ENCODE assay signal across 37 cellular contexts in the genomic region with DNA sequence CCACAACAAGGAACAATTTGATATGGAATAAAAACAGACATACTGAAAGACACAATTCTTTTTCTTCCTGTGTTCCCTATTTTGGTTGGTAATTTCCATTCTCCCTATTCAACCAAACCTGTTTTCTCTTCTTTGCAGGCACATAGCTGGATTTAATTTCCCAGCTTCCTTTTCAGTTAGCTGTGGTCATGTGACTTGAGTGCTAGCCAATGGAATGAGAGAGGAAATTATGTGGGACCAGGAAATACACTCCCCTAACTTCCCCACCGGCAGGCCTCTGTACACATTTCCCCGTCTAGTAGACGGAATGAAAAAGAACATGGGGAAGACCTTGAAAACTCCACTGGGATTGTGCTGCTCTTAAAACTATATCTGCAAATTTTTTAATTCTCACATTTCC.
DNase-seq lines count a peak whose midpoint lies in the region; ATAC-seq, FAIRE-seq and TF ChIP-seq lines count a peak whose summit lies in the region.
"Had no signal": no experiment of that assay in that cellular context is flagged by ENCODE, and none has a peak within 500 bp of the region (broad histone marks: within the 10 kb centered on the region; RNA-seq: fewer than 3 reads in every experiment).

No MANE protein-coding gene starts in this region.

- H4K20me1 ChIP-seq in K562 (replicated peaks; ENCODE audit: control insufficient read depth, insufficient read depth, low read length) (no peaks in the 10 kb centered on the region), MM.1S (ENCODE audit: insufficient read depth, low read length) (no peaks in the 10 kb centered on the region)
- H4K20me1 ChIP-seq: BLaER1; BLaER1 treated with 17β-estradiol and CSF1 and Interleukin-3, amounts not matched to agents 10 nM and 100 nM had no signal

- no peak overlapping the region for H3K27ac Mint-ChIP-seq in WTC11
- H3K27ac Mint-ChIP-seq: B cell; CD4-positive, alpha-beta memory T cell; CD4-positive, alpha-beta T cell; CD8-positive, alpha-beta T cell had no signal

- no TSS peak for BruUV-seq in K562 (replicated peaks; lab: Mats Ljungman, UMichigan)

- H3K4me1 ChIP-seq in K562 (replicated peaks in 1 of 2; ENCODE audit: control insufficient read depth in 2 of 2, insufficient read depth in 2 of 2, low read length in 2 of 2) (no peaks in the 10 kb centered on the region), thoracic aorta (ENCODE audit: control insufficient read depth in 1 of 2, low read depth in 2 of 2) (no peaks in the 10 kb centered on the region), MM.1S (ENCODE audit: low read length) (no peaks in the 10 kb centered on the region)
- H3K4me1 ChIP-seq: BE2C; BLaER1; BLaER1 treated with 17β-estradiol and CSF1 and Interleukin-3, amounts not matched to agents 10 nM and 100 nM; Caco-2 had no signal

- CTCF ChIA-PET in WTC11 (lab: Charles Lee) (no interaction called here), K562 (lab: Yijun Ruan, JAX; ENCODE audit: low intra/inter-chr PET ratio) (no interaction called here)

- TF ChIP-seq EP300 in Ishikawa (IDR thresholded peaks at IDR 0.05; ENCODE audit: borderline replicate concordance) (no peak), K562 (IDR thresholded peaks at IDR 0.05; ENCODE audit: low read length) (no peak)

- no peaks in the 10 kb centered on the region for H3F3A ChIP-seq in MM.1S (ENCODE audit: insufficient read depth, low read length)

- no peaks in the 10 kb centered on the region for H3K9me1 ChIP-seq in K562 (ENCODE audit: control insufficient read depth, insufficient read depth, low read length)

- H3K4me3 Mint-ChIP-seq in WTC11 = no peak overlapping the region
- H3K4me3 Mint-ChIP-seq: B cell; CD14-positive monocyte; CD4-positive, alpha-beta memory T cell; CD4-positive, alpha-beta T cell; CD4-positive, CD25-positive, alpha-beta regulatory T cell; CD8-positive, alpha-beta memory T cell; CD8-positive, alpha-beta T cell had no signal

- peaks cover 17% of the 10 kb centered on the region for H3K36me3 Mint-ChIP-seq in WTC11

- WGBS in K562 (ENCODE audit: insufficient coverage, low coverage, missing lambda C conversion rate) = 78% methylated on average over 3 of the region's 3 CpGs

- H3K79me2 ChIP-seq in K562 (ENCODE audit: control insufficient read depth, insufficient read depth, low read length) (no peaks in the 10 kb centered on the region), MM.1S (ENCODE audit: low read length) (no peaks in the 10 kb centered on the region)

- H3K9me2 ChIP-seq in MM.1S (replicated peaks; ENCODE audit: insufficient read depth, low read length) = no peaks in the 10 kb centered on the region

- H3K27me3 Mint-ChIP-seq in WTC11 (ENCODE audit: low read depth) = no peaks in the 10 kb centered on the region
- H3K27me3 Mint-ChIP-seq: B cell; CD4-positive, alpha-beta memory T cell; CD4-positive, alpha-beta T cell; CD8-positive, alpha-beta memory T cell had no signal

- in situ Hi-C loops in K562 (cut with MboI) = no loop called here

- H3K9me3 ChIP-seq in K562 (replicated peaks; ENCODE audit: control insufficient read depth, insufficient read depth, low read depth, low read length) (no peaks in the 10 kb centered on the region), thoracic aorta (no peaks in the 10 kb centered on the region), MM.1S (replicated peaks; ENCODE audit: insufficient read depth, low read length) (no peaks in the 10 kb centered on the region)
- H3K9me3 ChIP-seq: BE2C, Caco-2 had no signal

- H3K4me2 ChIP-seq in K562 (ENCODE audit: insufficient read depth, low read length) = no peak overlapping the region
- no peak overlapping the region for H3K4me2 ChIP-seq in MM.1S (ENCODE audit: low read depth, low read length)
- H3K4me2 ChIP-seq: A549; BLaER1; BLaER1 treated with 17β-estradiol and CSF1 and Interleukin-3, amounts not matched to agents 10 nM and 100 nM had no signal

- intact Hi-C loops in K562 (cut with micrococcal nuclease) = no loop called here

- H3K9ac ChIP-seq in K562 (ENCODE audit: insufficient read depth in 1 of 2, low read depth in 2 of 2, low read length in 2 of 2) (no peak overlapping the region), MM.1S (ENCODE audit: low read length) (no peak overlapping the region)
- H3K9ac ChIP-seq: BLaER1; BLaER1 treated with 17β-estradiol and CSF1 and Interleukin-3, amounts not matched to agents 10 nM and 100 nM had no signal

- no peak for TF ChIP-seq POLR2A in K562 (conservative IDR thresholded peaks at IDR 0.05)

- TF ChIP-seq RAD21 in Ishikawa (IDR thresholded peaks at IDR 0.05; ENCODE audit: low read depth) = no peak
- TF ChIP-seq RAD21 in K562 (CRISPR knock-in tag; conservative IDR thresholded peaks at IDR 0.05 in 1 of 2, IDR thresholded peaks at IDR 0.05 in 1 of 2) = no peak

- peaks cover 13% of the 10 kb centered on the region for H3K9me3 Mint-ChIP-seq in WTC11

- no peak for FAIRE-seq in K562 (lab: Jason Lieb, UNC)
- FAIRE-seq: A204.1, A549, D721Med had no signal

- TF ChIP-seq CTCF in WTC11 (IDR thresholded peaks at IDR 0.05) (no peak), K562 (IDR thresholded peaks at IDR 0.05 in 2 of 3, conservative IDR thresholded peaks at IDR 0.05 in 1 of 3; ENCODE audit: insufficient read depth in 2 of 3, low read depth in 1 of 3, low read length in 3 of 3) (no peak), thoracic aorta (IDR thresholded peaks at IDR 0.05) (no peak), MM.1S (IDR thresholded peaks at IDR 0.05; ENCODE audit: low read length) (no peak)

- H3K27me3 ChIP-seq in K562 (ENCODE audit: control insufficient read depth in 2 of 2, insufficient read depth in 2 of 2, low read length in 2 of 2) = no peaks in the 10 kb centered on the region
- no peaks in the 10 kb centered on the region for H3K27me3 ChIP-seq in thoracic aorta (replicated peaks; ENCODE audit: insufficient read depth)
- H3K27me3 ChIP-seq in H7 (ENCODE audit: control insufficient read depth, insufficient read depth, low read length) = no peaks in the 10 kb centered on the region
- no peaks in the 10 kb centered on the region for H3K27me3 ChIP-seq in MM.1S (replicated peaks; ENCODE audit: insufficient read depth, low read length)
- H3K27me3 ChIP-seq: BE2C; BLaER1; BLaER1 treated with 17β-estradiol and CSF1 and Interleukin-3, amounts not matched to agents 10 nM and 100 nM had no signal

- POLR2A ChIA-PET in WTC11 (lab: Charles Lee) (no interaction called here), K562 (lab: Yijun Ruan, JAX) (interaction anchor here (1.2 kb wide), 1 partner anchor 9 kb away, joined by 4 read pairs; no protein-coding TSS in a partner anchor)

- ATAC-seq in WTC11 (no peak), K562 (no peak), thoracic aorta (ENCODE audit: insufficient number of reproducible peaks, low FRiP score, low read depth) (peak; percentile 28), GM21825 (IDR thresholded peaks at IDR 0.05; ENCODE audit: unreplicated experiment) (no peak)
- ATAC-seq: A549; CD8-positive, alpha-beta T cell had no signal

- DNase-seq in WTC11 (ENCODE audit: low spot score) (no peak), K562 (ENCODE audit: extremely low read depth in 1 of 4, low spot score in 3 of 4) (no peak), thoracic aorta (ENCODE audit: low spot score) (no peak), H7 (no peak), MM.1S (no peak), mucosa of gallbladder (ENCODE audit: low spot score) (no peak)
- DNase-seq: 8988T; ACHN; AML-193; BE2C; C1 segment of cervical spinal cord; Caco-2; Calu3; CD4-positive, alpha-beta memory T cell; CD4-positive, alpha-beta T cell; CD4-positive, CD25-positive, alpha-beta regulatory T cell; CD8-positive, alpha-beta memory T cell; CD8-positive, alpha-beta T cell; COR-L47; DMS 273 treated with DMSO at 0.1 percent for 48 hours; DMS153; DMS53; DMS79; DMS79 treated with DMSO at 0.1 percent for 48 hours; DND-41; EL had no signal

- H3K27ac ChIP-seq in K562 (ENCODE audit: extremely low read depth, low read depth, low read length) = no peak overlapping the region
- no peak overlapping the region for H3K27ac ChIP-seq in thoracic aorta
- H3K27ac ChIP-seq in MM.1S (ENCODE audit: low read length) = no peak overlapping the region
- H3K27ac ChIP-seq: 22Rv1; A549; BLaER1; BLaER1 treated with 17β-estradiol and CSF1 and Interleukin-3, amounts not matched to agents 10 nM and 100 nM; C4-2B had no signal

- no peak overlapping the region for H2AFZ ChIP-seq in K562 (ENCODE audit: low read depth, low read length)
- H2AFZ ChIP-seq in MM.1S (ENCODE audit: low read length) = no peak overlapping the region

- peaks cover 8% of the 10 kb centered on the region for H3K4me1 Mint-ChIP-seq in WTC11
- H3K4me1 Mint-ChIP-seq: CD4-positive, alpha-beta memory T cell; CD8-positive, alpha-beta memory T cell had no signal

- H3K36me3 ChIP-seq in K562 (ENCODE audit: control insufficient read depth, insufficient read depth, low read length) (no peaks in the 10 kb centered on the region), thoracic aorta (peaks cover 4% of the 10 kb centered on the region), H7 (replicated peaks; ENCODE audit: control insufficient read depth, insufficient read depth, low read length) (no peaks in the 10 kb centered on the region), MM.1S (replicated peaks; ENCODE audit: insufficient read depth, low read length) (no peaks in the 10 kb centered on the region)
- H3K36me3 ChIP-seq: BE2C had no signal

- H3K4me3 ChIP-seq in K562 (no peak overlapping the region), thoracic aorta (no peak overlapping the region), H7 (ENCODE audit: insufficient read depth, low read depth, low read length) (no peak overlapping the region), MM.1S (ENCODE audit: low read length) (no peak overlapping the region)
- H3K4me3 ChIP-seq: A549; BLaER1; BLaER1 treated with 17β-estradiol and CSF1 and Interleukin-3, amounts not matched to agents 10 nM and 100 nM had no signal

TF ChIP-seq in Ishikawa, 13 proteins besides CTCF, POLR2A, EP300 and RAD21 (continues in another document):
- TF ChIP-seq, protein P1, sequence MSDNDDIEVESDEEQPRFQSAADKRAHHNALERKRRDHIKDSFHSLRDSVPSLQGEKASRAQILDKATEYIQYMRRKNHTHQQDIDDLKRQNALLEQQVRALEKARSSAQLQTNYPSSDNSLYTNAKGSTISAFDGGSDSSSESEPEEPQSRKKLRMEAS (IDR thresholded peaks at IDR 0.05) = no peak
- TF ChIP-seq EGR1 (IDR thresholded peaks at IDR 0.05) (no peak), ZBTB7A (IDR thresholded peaks at IDR 0.05; ENCODE audit: low read depth) (no peak)

TF ChIP-seq in WTC11, 78 proteins besides CTCF, POLR2A, EP300 and RAD21:
- TF ChIP-seq ZNF121 (CRISPR knock-in tag; IDR thresholded peaks at IDR 0.05) = no peak
- TF ChIP-seq NFYB (CRISPR knock-in tag; conservative IDR thresholded peaks at IDR 0.05; ENCODE audit: low read depth) = 0 out of 2 replicates have a peak, but pooled peaks have one; percentile 23

TF ChIP-seq in K562, 482 proteins besides CTCF, POLR2A, EP300 and RAD21 (continues in another document):
- TF ChIP-seq, protein P2, sequence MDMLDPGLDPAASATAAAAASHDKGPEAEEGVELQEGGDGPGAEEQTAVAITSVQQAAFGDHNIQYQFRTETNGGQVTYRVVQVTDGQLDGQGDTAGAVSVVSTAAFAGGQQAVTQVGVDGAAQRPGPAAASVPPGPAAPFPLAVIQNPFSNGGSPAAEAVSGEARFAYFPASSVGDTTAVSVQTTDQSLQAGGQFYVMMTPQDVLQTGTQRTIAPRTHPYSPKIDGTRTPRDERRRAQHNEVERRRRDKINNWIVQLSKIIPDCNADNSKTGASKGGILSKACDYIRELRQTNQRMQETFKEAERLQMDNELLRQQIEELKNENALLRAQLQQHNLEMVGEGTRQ (CRISPR knock-in tag; IDR thresholded peaks at IDR 0.05) = peak; percentile 61; the same call in 1 of the 2 replicates
- TF ChIP-seq ELF4 (CRISPR knock-in tag; IDR thresholded peaks at IDR 0.05) = no peak
